In genomic region chr6:158002951-158003853, GRCh38 we compare ENCODE assay signal across 8 cellular contexts. TPM values are rescaled to one million over a fixed set of nuclear protein-coding genes. Genes with fewer than 3 reads are reported as not detected.
DNase-seq lines count a peak whose midpoint lies in the region; ATAC-seq, FAIRE-seq and TF ChIP-seq lines count a peak whose summit lies in the region.

No MANE protein-coding gene starts in this region.

- DNase-seq in activated effector memory CD4-positive, alpha-beta T cell treated with anti-CD3 and anti-CD28 coated beads, Interleukin-2, amount 50 U/mL, for 16 hours = peak; percentile 71
- no peak for DNase-seq in activated effector memory CD4-positive, alpha-beta T cell treated with Interleukin-2 at 50 U/mL for 16 hours
- DNase-seq in astrocyte of the cerebellum (ENCODE audit: low read depth) (peak; percentile 87), keratinocyte (ENCODE audit: low read depth, low spot score) (no peak), SKM-1 treated with dmso at 0.1 percent for 144 hours (lab: John Stamatoyannopoulos, UW; ENCODE audit: unreplicated experiment) (no peak)
- DNase-seq in stimulated activated CD8-positive, alpha-beta memory T cell treated with anti-CD3 and anti-CD28 coated beads, Interleukin-15, amount 100 ng/mL, for 48 hours (ENCODE audit: low read depth in 2 of 2) = peak; percentile 59 to 62

- H3K9me1 ChIP-seq in keratinocyte (ENCODE audit: control insufficient read depth, extremely low read depth, insufficient read depth, low read length) = peaks cover 2% of the 10 kb centered on the region

- H2AFZ ChIP-seq in keratinocyte (ENCODE audit: control insufficient read depth, low read length) = no peak overlapping the region

- H3K79me2 ChIP-seq in keratinocyte (ENCODE audit: control insufficient read depth, insufficient read depth, low read length) = peaks cover 27% of the 10 kb centered on the region

- no peaks in the 10 kb centered on the region for H3K36me3 ChIP-seq in keratinocyte (ENCODE audit: control insufficient read depth in 2 of 2, extremely low read depth in 1 of 2, insufficient read depth in 2 of 2, low read length in 2 of 2)

- TF ChIP-seq CTCF in astrocyte of the cerebellum (IDR thresholded peaks at IDR 0.05; ENCODE audit: low read depth, low read length, missing control alignments) (no peak), keratinocyte (optimal IDR thresholded peaks at IDR 0.05 in 1 of 3, IDR thresholded peaks at IDR 0.05 in 1 of 3, conservative IDR thresholded peaks at IDR 0.05 in 1 of 3; ENCODE audit: extremely low read depth in 1 of 3, insufficient read depth in 2 of 3, low read length in 3 of 3) (no peak)

- H4K20me1 ChIP-seq in keratinocyte (ENCODE audit: control insufficient read depth, extremely low read depth, insufficient read depth, low read length) = no peaks in the 10 kb centered on the region

- peak; percentile 64 for FAIRE-seq in keratinocyte (lab: Jason Lieb, UNC)

- no peaks in the 10 kb centered on the region for H3K9me3 ChIP-seq in keratinocyte (ENCODE audit: control insufficient read depth, low read depth, low read length)

- H3K27ac ChIP-seq in keratinocyte (ENCODE audit: control insufficient read depth, insufficient read depth, low read length) = peak overlapping the region; percentile 63

- H3K27me3 ChIP-seq in keratinocyte (ENCODE audit: control insufficient read depth, extremely low read depth, insufficient read depth, low read length) = no peaks in the 10 kb centered on the region

- in situ Hi-C loops in astrocyte of the cerebellum (cut with HindIII; ENCODE audit: low sequenced_read_pairs) = no loop called here

- ATAC-seq in GM21619 (IDR thresholded peaks at IDR 0.05; ENCODE audit: unreplicated experiment) = no peak
- no peak for ATAC-seq in HG03521 (IDR thresholded peaks at IDR 0.05; ENCODE audit: unreplicated experiment)

- dilution Hi-C loops in keratinocyte (cut with MboI; ENCODE audit: extremely low pct_ligation_motif_present, low sequenced_read_pairs) = no loop called here

- H3K4me1 ChIP-seq in keratinocyte (ENCODE audit: control insufficient read depth, extremely low read depth, insufficient read depth, low read length) = peaks cover 35% of the 10 kb centered on the region

- H3K4me3 ChIP-seq in astrocyte of the cerebellum (ENCODE audit: low read depth, low read length) = no peak overlapping the region
- H3K4me3 ChIP-seq in keratinocyte (ENCODE audit: control insufficient read depth in 2 of 3, extremely low read depth in 1 of 3, insufficient read depth in 2 of 3, low read depth in 1 of 3, low read length in 3 of 3) = no peak overlapping the region

- peak overlapping the region; percentile 29 for H3K4me2 ChIP-seq in keratinocyte (ENCODE audit: control insufficient read depth, extremely low read depth, insufficient read depth, low read depth, low read length)

- peak overlapping the region; percentile 31 for H3K9ac ChIP-seq in keratinocyte (ENCODE audit: control insufficient read depth, extremely low read depth, insufficient read depth, low read length)

RNA-seq across cellular contexts. Expression of gene SYNJ2, which starts 21.5 kb away (rescaled TPM):
- polyA plus RNA-seq in keratinocyte = 4.0 to 10.1 TPM (median 8.6 TPM) in 3 replicates
- polyA plus RNA-seq in keratinocyte (2011; ENCODE audit: low read depth) = 2.1 TPM
- polyA plus RNA-seq in keratinocyte (2011; cell fraction: cytosol; rRNA removed) = 4.6 and 5.3 TPM in 2 replicates
- 6.0 and 6.8 TPM in 2 replicates for polyA plus RNA-seq in keratinocyte (2011; cell fraction: nucleus; rRNA removed)
- polyA plus RNA-seq in keratinocyte (2012; ENCODE audit: low replicate concordance) = 2.1 and 7.6 TPM in 2 replicates
- polyA minus RNA-seq in keratinocyte = 5.7 to 14.4 TPM (median 10.7 TPM) in 3 replicates
- 5.9 TPM for polyA minus RNA-seq in keratinocyte (2011; cell fraction: cytosol; rRNA and poly(A)+ RNA removed)
- 5.3 and 7.8 TPM in 2 replicates for polyA minus RNA-seq in keratinocyte (2011; cell fraction: nucleus; rRNA and poly(A)+ RNA removed)

Comparison
In these comparisons a context has a peak if more than half of its experiments do, and no peak if none do; other contexts are left out.
1. DNase-seq: peak in activated effector memory CD4-positive, alpha-beta T cell treated with anti-CD3 and anti-CD28 coated beads, Interleukin-2, amount 50 U/mL, for 16 hours (single experiment), astrocyte of the cerebellum (single experiment) and stimulated activated CD8-positive, alpha-beta memory T cell treated with anti-CD3 and anti-CD28 coated beads, Interleukin-15, amount 100 ng/mL, for 48 hours (2 of 2); none in activated effector memory CD4-positive, alpha-beta T cell treated with Interleukin-2 at 50 U/mL for 16 hours (single experiment), keratinocyte (single experiment) and SKM-1 treated with dmso at 0.1 percent for 144 hours (single experiment).